26 cellular contexts compared by ENCODE assay signal in the genomic region with DNA sequence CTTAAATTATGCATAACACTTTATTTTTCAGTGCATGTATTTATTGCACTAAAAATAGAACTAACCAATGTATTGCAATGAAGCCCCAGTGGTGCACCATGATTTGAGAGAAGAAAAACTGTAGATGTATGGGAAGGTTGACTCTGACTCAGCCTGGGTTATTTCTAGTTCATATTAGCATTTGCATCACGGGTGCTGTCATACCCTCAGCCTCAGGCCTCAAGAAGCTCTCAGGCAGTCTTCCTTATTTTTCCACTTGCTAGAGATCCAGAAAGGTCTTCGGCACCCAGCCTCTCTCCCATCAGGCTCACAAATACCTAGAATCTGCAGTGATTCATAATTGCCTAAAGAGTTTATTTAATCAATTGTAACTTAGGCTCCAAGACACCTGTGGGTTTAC.
"Had no signal": no experiment of that assay in that cellular context is flagged by ENCODE, and none has a peak within 500 bp of the region (broad histone marks: within the 10 kb centered on the region; RNA-seq: fewer than 3 reads in every experiment).

No MANE protein-coding gene starts in this region.

- ATAC-seq: activated CD8-positive, alpha-beta T cell treated with anti-CD3 and anti-CD28 coated beads for 36 hours; activated naive CD4-positive, alpha-beta T cell treated with anti-CD3 and anti-CD28 coated beads, Interleukin-2, amount 50 U/mL, for 72 hours; activated T-cell treated with anti-CD3 and anti-CD28 coated beads, Interleukin-2, amount 50 U/mL, for 4 hours; esophagus mucosa; gastrocnemius medialis; heart left ventricle; WTC11 had no signal

- H3K4me1 ChIP-seq: ascending aorta, colonic mucosa, gastrocnemius medialis, heart left ventricle had no signal

- H3K27me3 ChIP-seq: ascending aorta, brain microvascular endothelial cell, colonic mucosa, gastrocnemius medialis, heart left ventricle had no signal

- DNase-seq: activated CD4-positive, alpha-beta T cell treated with anti-CD3 and anti-CD28 coated beads for 1 hour; activated CD4-positive, alpha-beta T cell treated with anti-CD3 and anti-CD28 coated beads for 4 hours; activated CD4-positive, alpha-beta T cell treated with anti-CD3 and anti-CD28 coated beads, Interleukin-2, amount 10 ng/mL, durations not matched to agents 7 days and 5 days; activated CD4-positive, alpha-beta T cell treated with anti-CD3 and anti-CD28 coated beads, Interleukin-2, amount 50 U/mL, for 4 hours; activated CD8-positive, alpha-beta memory T cell treated with anti-CD3 and anti-CD28 coated beads for 24 hours; activated CD8-positive, alpha-beta T cell treated with anti-CD3 and anti-CD28 coated beads for 36 hours; activated effector memory CD4-positive, alpha-beta T cell treated with anti-CD3 and anti-CD28 coated beads, Interleukin-2, amount 50 U/mL, for 16 hours; activated naive CD4-positive, alpha-beta T cell treated with anti-CD3 and anti-CD28 coated beads, Interleukin-2, amount 10 ng/mL, durations not matched to agents 7 days and 5 days; activated naive CD8-positive, alpha-beta T cell treated with anti-CD3 and anti-CD28 coated beads, Interleukin-2, amount 10 ng/mL, durations not matched to agents 7 days and 5 days; activated T-cell treated with anti-CD3 and anti-CD28 coated beads, Interleukin-2, amount 50 U/mL, for 4 hours; brain microvascular endothelial cell; central memory CD4-positive, alpha-beta T cell; cerebellar nuclear complex; colonic mucosa; effector CD8-positive, alpha-beta T cell; foreskin fibroblast; gastrocnemius medialis; glutamatergic neuron; heart left ventricle; T-helper 2 cell had no signal

- H3K36me3 ChIP-seq: ascending aorta, brain microvascular endothelial cell, colonic mucosa, gastrocnemius medialis, heart left ventricle had no signal

- H3K27ac Mint-ChIP-seq: activated CD4-positive, alpha-beta T cell treated with anti-CD3 and anti-CD28 coated beads, Interleukin-2, amount 10 ng/mL, durations not matched to agents 7 days and 5 days; activated CD8-positive, alpha-beta T cell treated with anti-CD3 and anti-CD28 coated beads for 36 hours; activated naive CD4-positive, alpha-beta T cell treated with anti-CD3 and anti-CD28 coated beads, Interleukin-2, amount 10 ng/mL, durations not matched to agents 7 days and 5 days; activated naive CD4-positive, alpha-beta T cell treated with anti-CD3 and anti-CD28 coated beads, Interleukin-2, amount 50 U/mL, for 72 hours; activated naive CD8-positive, alpha-beta T cell treated with anti-CD3 and anti-CD28 coated beads, Interleukin-2, amount 10 ng/mL, durations not matched to agents 7 days and 5 days; activated T-helper 2 cell treated with anti-CD3 and anti-CD28 coated beads, Interferon-gamma antibody, Interleukin-2, Interleukin-4, amounts not matched to agents 10 μg/mL and 5 μg/mL and 100 μg/mL, durations not matched to agents 14 hours and 24 hours and 36 hours; WTC11 had no signal

- H3K4me1 Mint-ChIP-seq: activated CD4-positive, alpha-beta T cell treated with anti-CD3 and anti-CD28 coated beads, Interleukin-2, amount 10 ng/mL, durations not matched to agents 7 days and 5 days; activated naive CD4-positive, alpha-beta T cell treated with anti-CD3 and anti-CD28 coated beads, Interleukin-2, amount 10 ng/mL, durations not matched to agents 7 days and 5 days; activated naive CD8-positive, alpha-beta T cell treated with anti-CD3 and anti-CD28 coated beads, Interleukin-2, amount 10 ng/mL, durations not matched to agents 7 days and 5 days; WTC11 had no signal

- H3K9me3 ChIP-seq: ascending aorta, colonic mucosa, gastrocnemius medialis, heart left ventricle had no signal

- H3K4me3 ChIP-seq: ascending aorta, colonic mucosa, gastrocnemius medialis, heart left ventricle had no signal

- H3K36me3 Mint-ChIP-seq: activated naive CD4-positive, alpha-beta T cell treated with anti-CD3 and anti-CD28 coated beads, Interleukin-2, amount 10 ng/mL, durations not matched to agents 7 days and 5 days; activated naive CD4-positive, alpha-beta T cell treated with anti-CD3 and anti-CD28 coated beads, Interleukin-2, amount 50 U/mL, for 72 hours; activated naive CD8-positive, alpha-beta T cell treated with anti-CD3 and anti-CD28 coated beads, Interleukin-2, amount 10 ng/mL, durations not matched to agents 7 days and 5 days; WTC11 had no signal

- H3K9me3 Mint-ChIP-seq: activated CD4-positive, alpha-beta T cell treated with anti-CD3 and anti-CD28 coated beads, Interleukin-2, amount 10 ng/mL, durations not matched to agents 7 days and 5 days; activated CD8-positive, alpha-beta T cell treated with anti-CD3 and anti-CD28 coated beads for 36 hours; activated naive CD4-positive, alpha-beta T cell treated with anti-CD3 and anti-CD28 coated beads, Interleukin-2, amount 10 ng/mL, durations not matched to agents 7 days and 5 days; activated naive CD4-positive, alpha-beta T cell treated with anti-CD3 and anti-CD28 coated beads, Interleukin-2, amount 50 U/mL, for 72 hours; activated naive CD8-positive, alpha-beta T cell treated with anti-CD3 and anti-CD28 coated beads, Interleukin-2, amount 10 ng/mL, durations not matched to agents 7 days and 5 days; activated T-cell treated with anti-CD3 and anti-CD28 coated beads, Interleukin-2, amount 50 U/mL, for 4 hours; activated T-helper 2 cell treated with anti-CD3 and anti-CD28 coated beads, Interferon-gamma antibody, Interleukin-2, Interleukin-4, amounts not matched to agents 10 μg/mL and 5 μg/mL and 100 μg/mL, durations not matched to agents 14 hours and 24 hours and 36 hours; WTC11 had no signal

- H3K27me3 Mint-ChIP-seq: activated naive CD4-positive, alpha-beta T cell treated with anti-CD3 and anti-CD28 coated beads, Interleukin-2, amount 10 ng/mL, durations not matched to agents 7 days and 5 days; activated naive CD8-positive, alpha-beta T cell treated with anti-CD3 and anti-CD28 coated beads, Interleukin-2, amount 10 ng/mL, durations not matched to agents 7 days and 5 days had no signal

- H3K4me3 Mint-ChIP-seq: activated CD4-positive, alpha-beta T cell treated with anti-CD3 and anti-CD28 coated beads, Interleukin-2, amount 10 ng/mL, durations not matched to agents 7 days and 5 days; activated CD8-positive, alpha-beta T cell treated with anti-CD3 and anti-CD28 coated beads for 36 hours; activated naive CD4-positive, alpha-beta T cell treated with anti-CD3 and anti-CD28 coated beads, Interleukin-2, amount 10 ng/mL, durations not matched to agents 7 days and 5 days; activated naive CD8-positive, alpha-beta T cell treated with anti-CD3 and anti-CD28 coated beads, Interleukin-2, amount 10 ng/mL, durations not matched to agents 7 days and 5 days; activated T-cell treated with anti-CD3 and anti-CD28 coated beads, Interleukin-2, amount 50 U/mL, for 4 hours; WTC11 had no signal

- H3K27ac ChIP-seq: ascending aorta, brain microvascular endothelial cell, colonic mucosa, gastrocnemius medialis, heart left ventricle, VCaP had no signal
